ENCODE assay signal across 13 cellular contexts in the genomic region with DNA sequence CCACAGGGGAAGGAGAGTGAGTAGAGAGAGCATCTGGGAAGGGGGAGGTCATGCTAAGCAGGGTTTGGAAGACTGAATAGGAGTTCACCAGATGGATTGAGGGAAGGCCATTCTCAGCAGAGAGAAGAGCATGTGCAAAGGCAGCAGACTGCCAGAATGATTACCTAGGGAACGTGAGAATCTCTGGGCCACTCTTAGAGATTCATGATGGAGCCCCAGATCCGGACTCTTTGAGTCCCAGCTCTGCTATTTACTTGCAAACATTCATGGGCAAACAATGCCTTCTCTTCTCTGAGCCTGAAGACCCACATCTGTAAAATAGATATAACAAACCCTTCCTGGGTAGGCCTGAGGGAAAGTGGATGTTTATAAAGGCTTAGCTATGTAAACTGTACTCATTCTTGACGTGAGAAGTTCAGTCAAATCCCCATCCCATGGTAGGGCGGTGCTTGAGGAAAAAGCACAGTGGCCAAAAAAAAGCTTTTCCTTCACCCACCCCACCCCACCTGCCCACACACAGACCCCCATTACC. TPM values are rescaled to one million over a fixed set of nuclear protein-coding genes. Genes with fewer than 3 reads are reported as not detected.
A peak's percentile ranks its signal among the peaks of the same experiment; 100 is the strongest.
DNase-seq lines count a peak whose midpoint lies in the region; TF ChIP-seq lines count a peak whose summit lies in the region.
"Had no signal": no experiment of that assay in that cellular context is flagged by ENCODE, and none has a peak within 500 bp of the region (broad histone marks: within the 10 kb centered on the region; RNA-seq: fewer than 3 reads in every experiment).

No MANE protein-coding gene starts in this region.

- H3K27me3 ChIP-seq in ascending aorta (no peaks in the 10 kb centered on the region), muscle layer of duodenum (ENCODE audit: low read depth, low read length) (peaks cover 6% of the 10 kb centered on the region), vagina (no peaks in the 10 kb centered on the region)
- H3K27me3 ChIP-seq: upper lobe of left lung had no signal

- no peak overlapping the region for H3K27ac Mint-ChIP-seq in activated CD4-positive, alpha-beta memory T cell treated with anti-CD3 and anti-CD28 coated beads, Interleukin-2, amount 10 ng/mL, durations not matched to agents 7 days and 5 days
- H3K27ac Mint-ChIP-seq in activated CD4-positive, alpha-beta memory T cell treated with anti-CD3 and anti-CD28 coated beads for 36 hours: no peak overlapping the region

- no peak for DNase-seq in activated CD4-positive, alpha-beta memory T cell treated with anti-CD3 and anti-CD28 coated beads, Interleukin-2, amount 10 ng/mL, durations not matched to agents 7 days and 5 days
- no peak for DNase-seq in activated CD4-positive, alpha-beta memory T cell treated with anti-CD3 and anti-CD28 coated beads for 36 hours
- DNase-seq in ascending aorta (ENCODE audit: low spot score in 2 of 2): no peak
- no peak for DNase-seq in vagina (ENCODE audit: extremely low spot score in 2 of 2)
- DNase-seq in NCI-H2081 treated with DMSO at 0.1 percent for 48 hours (lab: John Stamatoyannopoulos, UW): no peak
- no peak for DNase-seq in activated CD8-positive, alpha-beta memory T cell treated with anti-CD3 and anti-CD28 coated beads, Interleukin-2, amount 50 U/mL, for 4 hours
- DNase-seq in foreskin fibroblast: no peak
- DNase-seq: activated CD4-positive, alpha-beta T cell treated with anti-CD3 and anti-CD28 coated beads for 1 hour; activated T-cell treated with anti-CD3 and anti-CD28 coated beads, Interleukin-2, amount 50 U/mL, for 4 hours; left ventricle myocardium inferior; stimulated activated CD4-positive, alpha-beta T cell treated with anti-CD3 and anti-CD28 coated beads, Interleukin-12 subunit alpha, Interleukin-12 subunit beta, amount 100 ng/mL, for 4 hours; upper lobe of left lung had no signal

- peaks cover 40% of the 10 kb centered on the region for H3K4me1 Mint-ChIP-seq in activated CD4-positive, alpha-beta memory T cell treated with anti-CD3 and anti-CD28 coated beads, Interleukin-2, amount 10 ng/mL, durations not matched to agents 7 days and 5 days
- H3K4me1 Mint-ChIP-seq in activated CD4-positive, alpha-beta memory T cell treated with anti-CD3 and anti-CD28 coated beads for 36 hours (ENCODE audit: low read depth): peaks cover 26% of the 10 kb centered on the region

- no peaks in the 10 kb centered on the region for H3K9me3 ChIP-seq in ascending aorta
- H3K9me3 ChIP-seq in muscle layer of duodenum (ENCODE audit: control insufficient read depth in 1 of 2, low read length in 2 of 2): no peaks in the 10 kb centered on the region
- H3K9me3 ChIP-seq in vagina: no peaks in the 10 kb centered on the region
- H3K9me3 ChIP-seq: left ventricle myocardium inferior, upper lobe of left lung had no signal

- H3K4me1 ChIP-seq in ascending aorta (peaks cover 14 to 26% of the 10 kb centered on the region in 2 donors), muscle layer of duodenum (ENCODE audit: control insufficient read depth in 1 of 2, insufficient read depth in 2 of 2, low read length in 2 of 2) (peaks cover 11 to 16% of the 10 kb centered on the region in 2 donors), vagina (peaks cover 45% of the 10 kb centered on the region)

- POLR2A ChIA-PET in activated CD4-positive, alpha-beta memory T cell treated with anti-CD3 and anti-CD28 coated beads, Interleukin-2, amount 10 ng/mL, durations not matched to agents 7 days and 5 days (lab: Charles Lee): interaction anchor here (1.1 to 16.5 kb wide), 6 partner anchors 8 to 39 kb away, joined by 3 to 387 read pairs (median 4); no protein-coding TSS in a partner anchor
- POLR2A ChIA-PET in activated CD4-positive, alpha-beta memory T cell treated with anti-CD3 and anti-CD28 coated beads for 36 hours (lab: Charles Lee): no interaction called here

- CTCF ChIA-PET in activated CD4-positive, alpha-beta memory T cell treated with anti-CD3 and anti-CD28 coated beads, Interleukin-2, amount 10 ng/mL, durations not matched to agents 7 days and 5 days (lab: Charles Lee): interaction anchor here (0.9 to 6.0 kb wide), 4 partner anchors 24 to 112 kb away, joined by 3 to 30 read pairs (median 4); no protein-coding TSS in a partner anchor
- CTCF ChIA-PET in activated CD4-positive, alpha-beta memory T cell treated with anti-CD3 and anti-CD28 coated beads for 36 hours (lab: Charles Lee): interaction anchor here (2.9 kb wide), 1 partner anchor 39 kb away, joined by 9 read pairs; no protein-coding TSS in a partner anchor

- TF ChIP-seq CTCF in ascending aorta (IDR thresholded peaks at IDR 0.05) (no peak), vagina (IDR thresholded peaks at IDR 0.05) (no peak), foreskin fibroblast (IDR thresholded peaks at IDR 0.05; ENCODE audit: low read depth, low read length) (no peak)

- H3K4me3 Mint-ChIP-seq in activated CD4-positive, alpha-beta memory T cell treated with anti-CD3 and anti-CD28 coated beads, Interleukin-2, amount 10 ng/mL, durations not matched to agents 7 days and 5 days: peak overlapping the region; percentile 46
- H3K4me3 Mint-ChIP-seq in activated CD4-positive, alpha-beta memory T cell treated with anti-CD3 and anti-CD28 coated beads for 36 hours: no peak overlapping the region

- H3K27ac ChIP-seq in ascending aorta (peak overlapping the region; percentile 86 to 97), muscle layer of duodenum (ENCODE audit: low read length) (peak overlapping the region; percentile 45), vagina (peak overlapping the region; percentile 92)
- H3K27ac ChIP-seq: left ventricle myocardium inferior had no signal

- intact Hi-C loops in activated CD4-positive, alpha-beta memory T cell treated with anti-CD3 and anti-CD28 coated beads for 36 hours (cut with micrococcal nuclease): no loop called here
- intact Hi-C loops in ascending aorta (cut with DNase I): loop anchor here (1.0 to 5.0 kb wide), 3 partner anchors 20 to 279 kb away; partner anchors contain the start of genes YBX1 and ZNF691
- intact Hi-C loops in vagina (cut with DNase I): no loop called here

- H3K27me3 Mint-ChIP-seq in activated CD4-positive, alpha-beta memory T cell treated with anti-CD3 and anti-CD28 coated beads, Interleukin-2, amount 10 ng/mL, durations not matched to agents 7 days and 5 days: peaks cover 12% of the 10 kb centered on the region
- H3K27me3 Mint-ChIP-seq in activated CD4-positive, alpha-beta memory T cell treated with anti-CD3 and anti-CD28 coated beads for 36 hours: peaks cover 2% of the 10 kb centered on the region

- no peaks in the 10 kb centered on the region for H3K9me3 Mint-ChIP-seq in activated CD4-positive, alpha-beta memory T cell treated with anti-CD3 and anti-CD28 coated beads, Interleukin-2, amount 10 ng/mL, durations not matched to agents 7 days and 5 days
- H3K9me3 Mint-ChIP-seq in activated CD4-positive, alpha-beta memory T cell treated with anti-CD3 and anti-CD28 coated beads for 36 hours: no peaks in the 10 kb centered on the region
- H3K9me3 Mint-ChIP-seq: activated T-cell treated with anti-CD3 and anti-CD28 coated beads, Interleukin-2, amount 50 U/mL, for 4 hours had no signal

- no peaks in the 10 kb centered on the region for H3K36me3 ChIP-seq in ascending aorta
- H3K36me3 ChIP-seq in muscle layer of duodenum (ENCODE audit: control insufficient read depth in 1 of 2, insufficient read depth in 2 of 2, low read length in 2 of 2): no peaks in the 10 kb centered on the region
- H3K36me3 ChIP-seq in vagina: no peaks in the 10 kb centered on the region
- H3K36me3 ChIP-seq: left ventricle myocardium inferior, upper lobe of left lung had no signal

- TF ChIP-seq POLR2A in vagina (IDR thresholded peaks at IDR 0.05): no peak

- no peak overlapping the region for H3K4me3 ChIP-seq in ascending aorta
- no peak overlapping the region for H3K4me3 ChIP-seq in muscle layer of duodenum (ENCODE audit: low read depth in 1 of 2, low read length in 2 of 2)
- H3K4me3 ChIP-seq in vagina: no peak overlapping the region
- no peak overlapping the region for H3K4me3 ChIP-seq in foreskin fibroblast (ENCODE audit: low read depth in 1 of 2, low read length in 2 of 2)
- H3K4me3 ChIP-seq: left ventricle myocardium inferior, upper lobe of left lung had no signal

- peaks cover 13% of the 10 kb centered on the region for H3K36me3 Mint-ChIP-seq in activated CD4-positive, alpha-beta memory T cell treated with anti-CD3 and anti-CD28 coated beads, Interleukin-2, amount 10 ng/mL, durations not matched to agents 7 days and 5 days (ENCODE audit: low read depth)
- H3K36me3 Mint-ChIP-seq in activated CD4-positive, alpha-beta memory T cell treated with anti-CD3 and anti-CD28 coated beads for 36 hours: peaks cover 13% of the 10 kb centered on the region

RNA-seq across cellular contexts. Expression of gene SLC2A1, which starts 3.0 kb away (rescaled TPM):
- 100 to 1,000 TPM; 153 TPM for total RNA-seq in activated CD4-positive, alpha-beta memory T cell treated with anti-CD3 and anti-CD28 coated beads, Interleukin-2, amount 10 ng/mL, durations not matched to agents 7 days and 5 days
- 10 to 100 TPM; 67.6 to 73.6 TPM for total RNA-seq in activated CD4-positive, alpha-beta memory T cell treated with anti-CD3 and anti-CD28 coated beads for 36 hours
- 15.5 TPM for total RNA-seq in ascending aorta
- total RNA-seq in vagina: 286 TPM
